Comparison of ENCODE assay signal across 15 cellular contexts in the genomic region with DNA sequence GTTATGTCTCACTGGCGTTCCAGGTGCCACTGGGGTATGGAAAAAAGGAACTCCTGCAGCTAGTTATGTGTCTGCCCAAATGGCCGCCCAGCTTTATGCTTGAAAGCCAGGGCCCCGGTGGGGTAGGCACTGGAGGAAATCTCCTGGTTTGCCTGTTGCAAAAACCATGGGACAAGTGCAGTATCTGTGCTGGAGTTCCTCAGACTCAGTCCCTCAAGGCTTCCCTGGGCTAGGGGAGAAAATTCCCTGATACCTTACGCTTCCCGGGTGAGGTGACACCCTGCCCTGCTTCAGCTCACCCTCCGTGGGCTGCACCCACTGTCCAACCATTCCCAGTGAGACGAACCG.
"Had no signal": no experiment of that assay in that cellular context is flagged by ENCODE, and none has a peak within 500 bp of the region (broad histone marks: within the 10 kb centered on the region; RNA-seq: fewer than 3 reads in every experiment).

No MANE protein-coding gene starts in this region.

- H3K9me3 ChIP-seq: prostate gland had no signal

- DNase-seq: activated CD4-positive, alpha-beta T cell treated with anti-CD3 and anti-CD28 coated beads, Interleukin-2, amount 50 U/mL, for 48 hours; activated CD4-positive, CD25-positive, alpha-beta regulatory T cell treated with anti-CD3 and anti-CD28 coated beads, Interleukin-2, amount 50 U/mL, for 72 hours; activated CD8-positive, alpha-beta memory T cell treated with anti-CD3 and anti-CD28 coated beads, Interleukin-2, amount 10 ng/mL, durations not matched to agents 7 days and 5 days; activated gamma-delta T cell; activated T-cell treated with anti-CD3 and anti-CD28 coated beads, Interleukin-2, amount 50 U/mL, for 4 hours; nucleus accumbens; stimulated activated CD4-positive, alpha-beta T cell treated with anti-CD3 and anti-CD28 coated beads, Interleukin-2, amount 100 ng/mL, for 24 hours; stimulated activated naive B cell treated with anti-CD40 and anti-IgM and Interleukin-4, amounts not matched to agents 10 μg/mL and 1 μg/mL and 100 μg/mL, for 72 hours had no signal

- H3K36me3 ChIP-seq: left lung, prostate gland, tibial nerve had no signal

- H3K27ac Mint-ChIP-seq: activated CD8-positive, alpha-beta memory T cell treated with anti-CD3 and anti-CD28 coated beads, Interleukin-2, amount 10 ng/mL, durations not matched to agents 7 days and 5 days; activated naive CD8-positive, alpha-beta T cell; stimulated activated naive B cell treated with anti-CD40 and anti-IgM and Interleukin-4, amounts not matched to agents 10 μg/mL and 1 μg/mL and 100 μg/mL, for 72 hours; T-helper 2 cell treated with Interferon-gamma antibody and Interleukin-4, amounts not matched to agents 5 μg/mL and 100 μg/mL, for 36 hours had no signal

- H3K4me1 ChIP-seq: left lung, prostate gland had no signal

- H3K4me3 Mint-ChIP-seq: activated CD8-positive, alpha-beta memory T cell treated with anti-CD3 and anti-CD28 coated beads, Interleukin-2, amount 10 ng/mL, durations not matched to agents 7 days and 5 days; activated naive CD8-positive, alpha-beta T cell; activated T-cell treated with anti-CD3 and anti-CD28 coated beads, Interleukin-2, amount 50 U/mL, for 4 hours; stimulated activated naive B cell treated with anti-CD40 and anti-IgM and Interleukin-4, amounts not matched to agents 10 μg/mL and 1 μg/mL and 100 μg/mL, for 72 hours; T-helper 2 cell treated with Interferon-gamma antibody and Interleukin-4, amounts not matched to agents 5 μg/mL and 100 μg/mL, for 36 hours had no signal

- H3K36me3 Mint-ChIP-seq: stimulated activated naive B cell treated with anti-CD40 and anti-IgM and Interleukin-4, amounts not matched to agents 10 μg/mL and 1 μg/mL and 100 μg/mL, for 72 hours had no signal

- H3K27me3 Mint-ChIP-seq: stimulated activated naive B cell treated with anti-CD40 and anti-IgM and Interleukin-4, amounts not matched to agents 10 μg/mL and 1 μg/mL and 100 μg/mL, for 72 hours had no signal

- H3K27me3 ChIP-seq: tibial nerve had no signal

- H3K4me1 Mint-ChIP-seq: activated CD8-positive, alpha-beta memory T cell treated with anti-CD3 and anti-CD28 coated beads, Interleukin-2, amount 10 ng/mL, durations not matched to agents 7 days and 5 days; stimulated activated naive B cell treated with anti-CD40 and anti-IgM and Interleukin-4, amounts not matched to agents 10 μg/mL and 1 μg/mL and 100 μg/mL, for 72 hours had no signal

- ATAC-seq: activated CD8-positive, alpha-beta memory T cell treated with anti-CD3 and anti-CD28 coated beads, Interleukin-2, amount 10 ng/mL, durations not matched to agents 7 days and 5 days; activated T-cell treated with anti-CD3 and anti-CD28 coated beads, Interleukin-2, amount 50 U/mL, for 4 hours; esophagus mucosa; left lung; sciatic nerve; stimulated activated naive B cell treated with anti-CD40 and anti-IgM and Interleukin-4, amounts not matched to agents 10 μg/mL and 1 μg/mL and 100 μg/mL, for 72 hours had no signal

- H3K4me3 ChIP-seq: left lung, prostate gland, tibial nerve had no signal

- H3K27ac ChIP-seq: left lung, prostate gland, tibial nerve had no signal
